ENCODE assay signal across 24 cellular contexts in the genomic region with DNA sequence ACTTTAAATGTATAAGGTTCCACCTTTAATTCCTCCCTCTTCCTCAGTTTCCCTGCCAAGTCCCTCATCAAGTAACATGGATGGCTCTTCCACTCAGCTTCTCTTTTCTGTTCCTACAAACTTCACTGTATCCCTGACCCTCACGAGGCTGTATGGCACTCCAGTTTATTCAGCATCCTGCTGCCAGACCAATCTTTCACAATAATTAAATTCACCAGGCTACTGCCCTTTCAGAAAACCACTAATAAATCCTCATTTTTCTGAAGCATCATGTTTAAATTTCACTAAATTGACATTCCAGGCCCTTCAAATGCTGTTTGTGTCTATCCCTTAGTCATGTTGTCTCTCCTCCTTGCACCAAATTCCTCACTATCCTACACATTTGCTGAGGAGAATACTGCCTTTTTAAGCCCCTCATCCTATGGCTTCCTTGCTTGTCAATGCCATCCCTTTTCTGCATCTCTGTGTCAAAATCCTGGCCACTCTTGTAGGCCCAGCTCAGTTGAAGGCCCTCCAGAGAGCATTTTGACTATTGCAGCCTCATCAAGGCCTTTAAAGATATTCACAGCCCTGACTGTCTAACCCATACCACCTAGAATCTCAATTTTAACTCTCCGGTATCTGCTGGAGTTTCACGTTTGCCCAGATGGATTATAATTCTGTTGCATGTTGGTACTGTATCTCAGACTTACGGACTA.
"Had no signal": no experiment of that assay in that cellular context is flagged by ENCODE, and none has a peak within 500 bp of the region (broad histone marks: within the 10 kb centered on the region; RNA-seq: fewer than 3 reads in every experiment).

No MANE protein-coding gene starts in this region.

- ATAC-seq: activated T-cell treated with anti-CD3 and anti-CD28 coated beads, Interleukin-2, amount 50 U/mL, for 4 hours; Panc1; Right ventricle myocardium inferior; WTC11 had no signal

- H3K27me3 ChIP-seq: breast epithelium, SJCRH30 had no signal

- H3K4me3 ChIP-seq: breast epithelium, SJCRH30 had no signal

- H3K36me3 ChIP-seq: breast epithelium, SJCRH30 had no signal

- H3K4me1 ChIP-seq: breast epithelium, SJCRH30 had no signal

- H3K9me3 ChIP-seq: breast epithelium, SJCRH30 had no signal

- DNase-seq: activated CD4-positive, alpha-beta T cell treated with anti-CD3 and anti-CD28 coated beads for 48 hours; activated CD4-positive, alpha-beta T cell treated with anti-CD3 and anti-CD28 coated beads, Interleukin-2, amount 50 U/mL, for 4 hours; activated CD4-positive, CD25-positive, alpha-beta regulatory T cell treated with anti-CD3 and anti-CD28 coated beads, Interleukin-2, amount 50 U/mL, for 72 hours; activated CD8-positive, alpha-beta memory T cell treated with anti-CD3 and anti-CD28 coated beads for 24 hours; activated gamma-delta T cell treated with Interleukin-2 at 50 U/mL for 16 hours; activated naive CD4-positive, alpha-beta T cell treated with anti-CD3 and anti-CD28 coated beads, Interleukin-2, amount 10 ng/mL, durations not matched to agents 7 days and 5 days; activated T-cell treated with anti-CD3 and anti-CD28 coated beads, Interleukin-2, amount 50 U/mL, for 4 hours; aorta; central memory CD4-positive, alpha-beta T cell; KG1; NCI-H1048; NCI-H146; NCI-H1930; NCI-H2171; NCI-H2227 treated with DMSO at 0.1 percent for 48 hours; NCI-H526; NK-92 treated with Interleukin-12 subunit alpha and Interleukin-12 subunit beta, amount 100 ng/mL, for 24 hours; OCI-M1; RPMI8226; SJCRH30 had no signal

- H3K27ac ChIP-seq: breast epithelium, SJCRH30 had no signal
